Comparison of ENCODE assay signal across 17 cellular contexts in genomic region chr7:77734590-77735421, GRCh38. TPM values are rescaled to one million over a fixed set of nuclear protein-coding genes. Genes with fewer than 3 reads are reported as not detected.
DNase-seq lines count a peak whose midpoint lies in the region; ATAC-seq, FAIRE-seq and TF ChIP-seq lines count a peak whose summit lies in the region.
"Had no signal": no experiment of that assay in that cellular context is flagged by ENCODE, and none has a peak within 500 bp of the region (broad histone marks: within the 10 kb centered on the region; RNA-seq: fewer than 3 reads in every experiment).

No MANE protein-coding gene starts in this region.

- POLR2A ChIA-PET in activated CD8-positive, alpha-beta T cell treated with anti-CD3 and anti-CD28 coated beads for 36 hours (lab: Charles Lee): interaction anchor here (0.8 to 1.1 kb wide), 2 partner anchors 14 to 37 kb away, joined by 3 read pairs; no protein-coding TSS in a partner anchor
- POLR2A ChIA-PET in activated CD8-positive, alpha-beta T cell treated with anti-CD3 and anti-CD28 coated beads, Interleukin-2, amount 10 ng/mL, durations not matched to agents 7 days and 5 days (lab: Charles Lee): no interaction called here

- no peaks in the 10 kb centered on the region for H3K27me3 ChIP-seq in vagina
- H3K27me3 ChIP-seq: suprapubic skin had no signal

- ATAC-seq in activated CD8-positive, alpha-beta T cell treated with anti-CD3 and anti-CD28 coated beads for 36 hours: peak; percentile 47
- ATAC-seq in activated CD8-positive, alpha-beta T cell treated with anti-CD3 and anti-CD28 coated beads, Interleukin-2, amount 10 ng/mL, durations not matched to agents 7 days and 5 days: no peak
- ATAC-seq in central memory CD8-positive, alpha-beta T cell (replicated peaks; ENCODE audit: extremely low read depth, poor library complexity, severe bottlenecking): no peak
- peak; percentile 55 for ATAC-seq in stimulated activated effector memory CD8-positive, alpha-beta T cell treated with anti-CD3 and anti-CD28 coated beads, Interleukin-12 subunit alpha, Interleukin-12 subunit beta, amount 100 ng/mL, for 72 hours
- ATAC-seq: CD8-positive, alpha-beta T cell had no signal

- intact Hi-C loops in activated CD8-positive, alpha-beta T cell treated with anti-CD3 and anti-CD28 coated beads for 36 hours (cut with micrococcal nuclease): no loop called here
- intact Hi-C loops in kidney (cut with DNase I): no loop called here
- intact Hi-C loops in vagina (cut with DNase I): no loop called here

- H3K9me3 Mint-ChIP-seq in activated CD8-positive, alpha-beta T cell treated with anti-CD3 and anti-CD28 coated beads for 36 hours: no peaks in the 10 kb centered on the region
- no peaks in the 10 kb centered on the region for H3K9me3 Mint-ChIP-seq in activated CD8-positive, alpha-beta T cell treated with anti-CD3 and anti-CD28 coated beads, Interleukin-2, amount 10 ng/mL, durations not matched to agents 7 days and 5 days (ENCODE audit: insufficient read depth)
- H3K9me3 Mint-ChIP-seq in central memory CD8-positive, alpha-beta T cell: no peaks in the 10 kb centered on the region
- H3K9me3 Mint-ChIP-seq in stimulated activated effector memory CD8-positive, alpha-beta T cell treated with anti-CD3 and anti-CD28 coated beads, Interleukin-12 subunit alpha, Interleukin-12 subunit beta, amount 100 ng/mL, for 72 hours: no peaks in the 10 kb centered on the region
- H3K9me3 Mint-ChIP-seq in chondrocyte (ENCODE audit: low read depth): no peaks in the 10 kb centered on the region
- H3K9me3 Mint-ChIP-seq: activated B cell treated with CpG ODN at 0.5 μM for 24 hours; activated naive CD4-positive, alpha-beta T cell treated with anti-CD3 and anti-CD28 coated beads for 36 hours; CD8-positive, alpha-beta T cell had no signal

- peaks cover 0 to 2% of the 10 kb centered on the region in 2 donors for H3K4me1 ChIP-seq in kidney (ENCODE audit: control insufficient read depth in 1 of 2, insufficient read depth in 1 of 2, low read depth in 1 of 2, low read length in 2 of 2)
- H3K4me1 ChIP-seq in vagina: peaks cover 14% of the 10 kb centered on the region

- no peaks in the 10 kb centered on the region for H3K27me3 Mint-ChIP-seq in activated CD8-positive, alpha-beta T cell treated with anti-CD3 and anti-CD28 coated beads for 36 hours
- no peaks in the 10 kb centered on the region for H3K27me3 Mint-ChIP-seq in activated CD8-positive, alpha-beta T cell treated with anti-CD3 and anti-CD28 coated beads, Interleukin-2, amount 10 ng/mL, durations not matched to agents 7 days and 5 days (ENCODE audit: low read depth)
- H3K27me3 Mint-ChIP-seq in central memory CD8-positive, alpha-beta T cell: no peaks in the 10 kb centered on the region
- no peaks in the 10 kb centered on the region for H3K27me3 Mint-ChIP-seq in chondrocyte (ENCODE audit: low read depth)
- H3K27me3 Mint-ChIP-seq: activated B cell treated with CpG ODN at 0.5 μM for 24 hours had no signal

- H3K4me3 ChIP-seq in kidney (ENCODE audit: low read length in 2 of 2): no peak overlapping the region
- H3K4me3 ChIP-seq in vagina: no peak overlapping the region
- H3K4me3 ChIP-seq: suprapubic skin had no signal

- H3K9me3 ChIP-seq in kidney (ENCODE audit: control insufficient read depth in 1 of 2, low read length in 2 of 2): no peaks in the 10 kb centered on the region
- no peaks in the 10 kb centered on the region for H3K9me3 ChIP-seq in vagina
- H3K9me3 ChIP-seq: suprapubic skin had no signal

- no peak overlapping the region for H3K4me3 Mint-ChIP-seq in activated CD8-positive, alpha-beta T cell treated with anti-CD3 and anti-CD28 coated beads for 36 hours
- no peak overlapping the region for H3K4me3 Mint-ChIP-seq in activated CD8-positive, alpha-beta T cell treated with anti-CD3 and anti-CD28 coated beads, Interleukin-2, amount 10 ng/mL, durations not matched to agents 7 days and 5 days
- H3K4me3 Mint-ChIP-seq in central memory CD8-positive, alpha-beta T cell: no peak overlapping the region
- no peak overlapping the region for H3K4me3 Mint-ChIP-seq in stimulated activated effector memory CD8-positive, alpha-beta T cell treated with anti-CD3 and anti-CD28 coated beads, Interleukin-12 subunit alpha, Interleukin-12 subunit beta, amount 100 ng/mL, for 72 hours
- H3K4me3 Mint-ChIP-seq in chondrocyte (ENCODE audit: unreplicated experiment): no peak overlapping the region
- H3K4me3 Mint-ChIP-seq: activated B cell treated with CpG ODN at 0.5 μM for 24 hours; activated naive CD4-positive, alpha-beta T cell treated with anti-CD3 and anti-CD28 coated beads for 36 hours; CD8-positive, alpha-beta T cell had no signal

- TF ChIP-seq POLR2A in vagina (IDR thresholded peaks at IDR 0.05): no peak

- no peak overlapping the region for H3K27ac Mint-ChIP-seq in activated CD8-positive, alpha-beta T cell treated with anti-CD3 and anti-CD28 coated beads for 36 hours
- H3K27ac Mint-ChIP-seq in activated CD8-positive, alpha-beta T cell treated with anti-CD3 and anti-CD28 coated beads, Interleukin-2, amount 10 ng/mL, durations not matched to agents 7 days and 5 days: no peak overlapping the region
- H3K27ac Mint-ChIP-seq in central memory CD8-positive, alpha-beta T cell (ENCODE audit: low read depth): peak overlapping the region; percentile 40
- H3K27ac Mint-ChIP-seq in stimulated activated effector memory CD8-positive, alpha-beta T cell treated with anti-CD3 and anti-CD28 coated beads, Interleukin-12 subunit alpha, Interleukin-12 subunit beta, amount 100 ng/mL, for 72 hours: no peak overlapping the region
- no peak overlapping the region for H3K27ac Mint-ChIP-seq in chondrocyte (ENCODE audit: unreplicated experiment)
- H3K27ac Mint-ChIP-seq: activated naive CD4-positive, alpha-beta T cell treated with anti-CD3 and anti-CD28 coated beads for 36 hours had no signal

- H3K36me3 Mint-ChIP-seq in activated CD8-positive, alpha-beta T cell treated with anti-CD3 and anti-CD28 coated beads for 36 hours (ENCODE audit: low read depth): peaks cover 14% of the 10 kb centered on the region
- peaks cover 25% of the 10 kb centered on the region for H3K36me3 Mint-ChIP-seq in activated CD8-positive, alpha-beta T cell treated with anti-CD3 and anti-CD28 coated beads, Interleukin-2, amount 10 ng/mL, durations not matched to agents 7 days and 5 days (ENCODE audit: low read depth)
- H3K36me3 Mint-ChIP-seq in central memory CD8-positive, alpha-beta T cell (ENCODE audit: insufficient read depth): peaks cover 24% of the 10 kb centered on the region
- H3K36me3 Mint-ChIP-seq in stimulated activated effector memory CD8-positive, alpha-beta T cell treated with anti-CD3 and anti-CD28 coated beads, Interleukin-12 subunit alpha, Interleukin-12 subunit beta, amount 100 ng/mL, for 72 hours: peaks cover 44% of the 10 kb centered on the region
- no peaks in the 10 kb centered on the region for H3K36me3 Mint-ChIP-seq in chondrocyte (ENCODE audit: low read depth)

- H3K27ac ChIP-seq in kidney (ENCODE audit: low read depth in 2 of 2, low read length in 2 of 2): no peak overlapping the region
- H3K27ac ChIP-seq in vagina: no peak overlapping the region
- H3K27ac ChIP-seq: KMS-11, suprapubic skin had no signal

- no peak for TF ChIP-seq CTCF in activated CD8-positive, alpha-beta T cell treated with anti-CD3 and anti-CD28 coated beads for 36 hours (IDR thresholded peaks at IDR 0.05)
- no peak for TF ChIP-seq CTCF in kidney (IDR thresholded peaks at IDR 0.05; ENCODE audit: borderline replicate concordance, extremely low read depth, insufficient read depth)
- TF ChIP-seq CTCF in chondrocyte (IDR thresholded peaks at IDR 0.05): no peak
- no peak for TF ChIP-seq CTCF in GM10266 (IDR thresholded peaks at IDR 0.05; ENCODE audit: control insufficient read depth, insufficient read depth, low read depth, missing control alignments)
- TF ChIP-seq CTCF in vagina (IDR thresholded peaks at IDR 0.05): no peak

- H3K36me3 ChIP-seq in kidney (ENCODE audit: control insufficient read depth in 1 of 2, insufficient read depth in 2 of 2, low read length in 2 of 2): no peaks in the 10 kb centered on the region
- peaks cover 0 to 7% of the 10 kb centered on the region in 2 donors for H3K36me3 ChIP-seq in vagina

- CTCF ChIA-PET in activated CD8-positive, alpha-beta T cell treated with anti-CD3 and anti-CD28 coated beads for 36 hours (lab: Charles Lee): interaction anchor here (1.2 kb wide), 1 partner anchor 25 kb away, joined by 5 read pairs; no protein-coding TSS in a partner anchor
- CTCF ChIA-PET in activated CD8-positive, alpha-beta T cell treated with anti-CD3 and anti-CD28 coated beads, Interleukin-2, amount 10 ng/mL, durations not matched to agents 7 days and 5 days (lab: Charles Lee): interaction anchor here (0.5 to 2.2 kb wide), 2 partner anchors 77 to 83 kb away, joined by 3 to 7 read pairs; no protein-coding TSS in a partner anchor

- H3K4me1 Mint-ChIP-seq in activated CD8-positive, alpha-beta T cell treated with anti-CD3 and anti-CD28 coated beads for 36 hours (ENCODE audit: low read depth): peaks cover 32% of the 10 kb centered on the region
- peaks cover 4% of the 10 kb centered on the region for H3K4me1 Mint-ChIP-seq in activated CD8-positive, alpha-beta T cell treated with anti-CD3 and anti-CD28 coated beads, Interleukin-2, amount 10 ng/mL, durations not matched to agents 7 days and 5 days (ENCODE audit: low read depth)
- H3K4me1 Mint-ChIP-seq in central memory CD8-positive, alpha-beta T cell: peaks cover 27% of the 10 kb centered on the region
- H3K4me1 Mint-ChIP-seq in stimulated activated effector memory CD8-positive, alpha-beta T cell treated with anti-CD3 and anti-CD28 coated beads, Interleukin-12 subunit alpha, Interleukin-12 subunit beta, amount 100 ng/mL, for 72 hours: peaks cover 22% of the 10 kb centered on the region
- peaks cover 21% of the 10 kb centered on the region for H3K4me1 Mint-ChIP-seq in chondrocyte (ENCODE audit: low read depth)

- no peak for DNase-seq in activated CD8-positive, alpha-beta T cell treated with anti-CD3 and anti-CD28 coated beads for 36 hours
- no peak for DNase-seq in activated CD8-positive, alpha-beta T cell treated with anti-CD3 and anti-CD28 coated beads, Interleukin-2, amount 10 ng/mL, durations not matched to agents 7 days and 5 days
- no peak for DNase-seq in central memory CD8-positive, alpha-beta T cell (ENCODE audit: low spot score in 2 of 2)
- DNase-seq in kidney (no peak), chondrocyte (ENCODE audit: low spot score) (no peak), GM10266 (ENCODE audit: extremely low spot score) (no peak), vagina (ENCODE audit: extremely low spot score in 2 of 2) (no peak)
- no peak for DNase-seq in stimulated activated effector memory CD8-positive, alpha-beta T cell treated with anti-CD3 and anti-CD28 coated beads, Interleukin-12 subunit alpha, Interleukin-12 subunit beta, amount 100 ng/mL, for 72 hours (ENCODE audit: low spot score in 2 of 2)
- DNase-seq: ACHN; activated B cell treated with CpG ODN at 0.5 μM for 24 hours; activated naive CD4-positive, alpha-beta T cell treated with anti-CD3 and anti-CD28 coated beads for 36 hours; CD8-positive, alpha-beta T cell; effector memory CD4-positive, alpha-beta T cell; NCI-H1694 treated with DMSO at 0.1 percent for 48 hours; NCI-H524 had no signal

- H3K9ac ChIP-seq in kidney (ENCODE audit: low read length in 2 of 2): no peak overlapping the region
- H3K9ac ChIP-seq: KMS-11 had no signal

- peak; percentile 90 for FAIRE-seq in kidney (lab: Jason Lieb, UNC)

RNA-seq across cellular contexts. Expression of gene RSBN1L, which starts 38.5 kb away (rescaled TPM):
- total RNA-seq in activated CD8-positive, alpha-beta T cell treated with anti-CD3 and anti-CD28 coated beads for 36 hours: 10 to 100 TPM; 16.5 to 21.9 TPM
- total RNA-seq in activated CD8-positive, alpha-beta T cell treated with anti-CD3 and anti-CD28 coated beads, Interleukin-2, amount 10 ng/mL, durations not matched to agents 7 days and 5 days: 10 to 100 TPM; 24.5 to 27.4 TPM
- total RNA-seq in kidney: 18.0 TPM
- polyA plus RNA-seq in kidney (ENCODE audit: insufficient read depth, low read depth, low replicate concordance): 7.3 TPM
- 8.8 to 10.9 TPM (median 10.4 TPM) in 3 replicates for total RNA-seq in chondrocyte
- total RNA-seq in vagina: 11.3 TPM

Comparison
In these comparisons a context has a peak if more than half of its experiments do, and no peak if none do; other contexts are left out.
1. ATAC-seq: peak in activated CD8-positive, alpha-beta T cell treated with anti-CD3 and anti-CD28 coated beads for 36 hours (single experiment) and stimulated activated effector memory CD8-positive, alpha-beta T cell treated with anti-CD3 and anti-CD28 coated beads, Interleukin-12 subunit alpha, Interleukin-12 subunit beta, amount 100 ng/mL, for 72 hours (single experiment); none in activated CD8-positive, alpha-beta T cell treated with anti-CD3 and anti-CD28 coated beads, Interleukin-2, amount 10 ng/mL, durations not matched to agents 7 days and 5 days (single experiment) and central memory CD8-positive, alpha-beta T cell (single experiment).